In the genomic region with DNA sequence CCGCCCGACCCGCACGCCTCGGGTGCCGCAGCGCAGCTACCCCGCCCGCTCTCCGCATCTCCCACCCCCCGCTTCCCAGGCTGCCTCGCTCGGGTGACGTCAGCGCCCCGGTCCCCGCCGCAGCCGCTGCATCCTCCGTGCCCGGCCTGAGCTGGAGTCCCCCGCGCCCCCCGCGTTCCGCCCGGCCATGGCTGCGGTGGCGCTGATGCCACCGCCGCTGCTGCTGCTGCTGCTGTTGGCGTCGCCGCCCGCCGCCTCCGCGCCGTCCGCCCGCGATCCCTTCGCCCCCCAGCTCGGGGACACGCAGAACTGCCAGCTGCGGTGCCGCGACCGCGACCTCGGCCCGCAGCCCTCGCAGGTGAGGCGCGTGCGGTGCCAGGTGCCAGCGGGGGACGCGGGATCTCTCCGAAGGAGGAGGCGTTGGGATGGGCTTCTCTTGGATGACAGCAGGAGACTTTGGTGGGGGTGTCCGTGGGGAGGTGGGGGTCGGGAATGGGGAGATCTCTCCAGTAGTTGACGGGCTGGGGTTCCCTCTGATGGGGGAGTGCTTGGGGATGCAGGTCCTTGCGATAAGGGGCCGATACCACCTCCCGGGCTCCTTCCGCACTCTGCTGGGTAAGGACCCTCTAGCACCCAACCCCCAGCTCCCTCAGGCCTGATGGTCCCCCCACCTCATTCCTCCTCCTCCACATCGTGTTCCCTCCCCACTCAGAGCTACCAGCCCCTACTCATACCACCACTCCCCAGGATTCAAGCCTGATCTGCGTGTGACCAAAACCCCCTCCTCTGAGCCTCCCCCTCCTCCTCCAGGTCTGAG, we compare ENCODE assay signal across 8 cellular contexts. TPM values are rescaled to one million over a fixed set of nuclear protein-coding genes. Genes with fewer than 3 reads are reported as not detected.
DNase-seq lines count a peak whose midpoint lies in the region; ATAC-seq, FAIRE-seq and TF ChIP-seq lines count a peak whose summit lies in the region.

Gene TMEM59L, plus strand, starts transcription at position 99 of the 817 bp plus-strand sequence. Its CDS starts 89 bp downstream, at position 188.

- peaks cover 20% of the 10 kb centered on the region for H3K4me1 Mint-ChIP-seq in activated T-cell treated with anti-CD3 and anti-CD28 coated beads, Interleukin-2, amount 50 U/mL, for 4 hours (ENCODE audit: low read depth)

- no peak for TF ChIP-seq CTCF in foreskin fibroblast (IDR thresholded peaks at IDR 0.05; ENCODE audit: low read depth, low read length)

- TF ChIP-seq POLR2A in GM12891 (IDR thresholded peaks at IDR 0.05; ENCODE audit: low read depth, low read length) (no peak), GM12892 (IDR thresholded peaks at IDR 0.05; ENCODE audit: low read depth, low read length) (no peak)

- H3K9me3 Mint-ChIP-seq in activated T-cell treated with anti-CD3 and anti-CD28 coated beads, Interleukin-2, amount 50 U/mL, for 4 hours = no peaks in the 10 kb centered on the region

- DNase-seq in activated T-cell treated with anti-CD3 and anti-CD28 coated beads, Interleukin-2, amount 50 U/mL, for 1 hour = peak; percentile 66
- no peak for DNase-seq in activated T-cell treated with anti-CD3 and anti-CD28 coated beads for 4 hours
- DNase-seq in activated T-cell treated with anti-CD3 and anti-CD28 coated beads, Interleukin-2, amount 50 U/mL, for 4 hours = peak; percentile 43
- DNase-seq in foreskin fibroblast = peak in 1 of 2 donors; percentile 35
- peak; percentile 58 for DNase-seq in putamen (ENCODE audit: low spot score)
- DNase-seq in GDM1 (lab: John Stamatoyannopoulos, UW) = no peak
- no peak for DNase-seq in GM12891 (ENCODE audit: insufficient read length, low spot score)
- no peak for DNase-seq in GM12892 (ENCODE audit: insufficient read length)

- H3K4me3 Mint-ChIP-seq in activated T-cell treated with anti-CD3 and anti-CD28 coated beads, Interleukin-2, amount 50 U/mL, for 4 hours = peak within 1 kb of the TSS; percentile 66

- peak; percentile 68 to 71 for ATAC-seq in activated T-cell treated with anti-CD3 and anti-CD28 coated beads, Interleukin-2, amount 50 U/mL, for 4 hours

- H3K4me3 ChIP-seq in foreskin fibroblast (ENCODE audit: low read depth in 1 of 2, low read length in 2 of 2) = peak within 1 kb of the TSS; percentile 24 to 33

- peaks cover 74% of the 10 kb centered on the region for H3K27me3 Mint-ChIP-seq in activated T-cell treated with anti-CD3 and anti-CD28 coated beads, Interleukin-2, amount 50 U/mL, for 4 hours (ENCODE audit: low read depth)

- FAIRE-seq in GM12891 (lab: Jason Lieb, UNC) (no peak), GM12892 (lab: Jason Lieb, UNC) (no peak)

- no peaks in the 10 kb centered on the region for H3K36me3 Mint-ChIP-seq in activated T-cell treated with anti-CD3 and anti-CD28 coated beads, Interleukin-2, amount 50 U/mL, for 4 hours (ENCODE audit: insufficient read depth)

TF ChIP-seq in GM12891, 5 proteins besides CTCF, POLR2A, EP300 and RAD21:
- TF ChIP-seq POU2F2 (IDR thresholded peaks at IDR 0.05; ENCODE audit: low read depth, low read length) (no peak), TAF1 (IDR thresholded peaks at IDR 0.05; ENCODE audit: low read depth, low read length) (no peak), POLR2AphosphoS5 (IDR thresholded peaks at IDR 0.05; ENCODE audit: low read depth, low read length) (no peak), PAX5 (IDR thresholded peaks at IDR 0.05; ENCODE audit: insufficient read depth, low read length, severe bottlenecking) (no peak), SPI1 (IDR thresholded peaks at IDR 0.05; ENCODE audit: low read depth, low read length) (no peak)

RNA-seq across cellular contexts. Expression of gene TMEM59L, which starts in this region (rescaled TPM):
- not detected for total RNA-seq in activated T-cell treated with anti-CD3 and anti-CD28 coated beads, Interleukin-2, amount 50 U/mL, for 4 hours
- not detected for polyA plus RNA-seq in GM12891 (2012; ENCODE audit: low read depth, missing spikeins)
- not detected for polyA plus RNA-seq in GM12892 (2012; ENCODE audit: missing spikeins)

Comparison
In these comparisons a context has a peak if more than half of its experiments do, and no peak if none do; other contexts are left out.
1. DNase-seq: peak in activated T-cell treated with anti-CD3 and anti-CD28 coated beads, Interleukin-2, amount 50 U/mL, for 1 hour (single experiment) and putamen (single experiment); none in activated T-cell treated with anti-CD3 and anti-CD28 coated beads for 4 hours (single experiment), GDM1 (single experiment), GM12891 (single experiment) and GM12892 (single experiment).
2. Peak in DNase-seq and ATAC-seq in activated T-cell treated with anti-CD3 and anti-CD28 coated beads, Interleukin-2, amount 50 U/mL, for 4 hours; RNA of the gene not detected or under 1 TPM.